Comparison of ENCODE assay signal across 12 cellular contexts in genomic region chr17:6326483-6326882, GRCh38.
DNase-seq lines count a peak whose midpoint lies in the region; ATAC-seq, FAIRE-seq and TF ChIP-seq lines count a peak whose summit lies in the region.
"Had no signal": no experiment of that assay in that cellular context is flagged by ENCODE, and none has a peak within 500 bp of the region (broad histone marks: within the 10 kb centered on the region; RNA-seq: fewer than 3 reads in every experiment).

No MANE protein-coding gene starts in this region.

- H3K23me2 ChIP-seq in H1 (ENCODE audit: low read depth, low read length): peaks cover 1% of the 10 kb centered on the region; the same call in 1 of the 2 replicates

- TF ChIP-seq POLR2A in heart left ventricle (IDR thresholded peaks at IDR 0.05): no peak
- no peak for TF ChIP-seq POLR2A in GM12891 (IDR thresholded peaks at IDR 0.05; ENCODE audit: low read depth, low read length)
- TF ChIP-seq POLR2A in H1 (IDR thresholded peaks at IDR 0.05; ENCODE audit: control extremely low read depth in 1 of 2, low read depth in 2 of 2, low read length in 2 of 2): no peak

- H3K27ac ChIP-seq in heart left ventricle (peak overlapping the region in 8 of 12 donors; percentile 41 to 74 (median 64)), right atrium auricular region (no peak overlapping the region), H1 (ENCODE audit: low read depth, low read length) (no peak overlapping the region), trophoblast cell (ENCODE audit: low read depth, low read length) (no peak overlapping the region)
- H3K27ac ChIP-seq: 22Rv1 had no signal

- no peak overlapping the region for H3K56ac ChIP-seq in H1 (replicated peaks; ENCODE audit: insufficient read length, low read depth, low read length)

- intact Hi-C loops in heart left ventricle (cut with DNase I): loop anchor here in 4 of 10 donors (5.0 to 10.0 kb wide), 3 partner anchors 224 to 739 kb away; no protein-coding TSS in a partner anchor

- no peaks in the 10 kb centered on the region; a peak in 1 of 4 replicates for H3K79me2 ChIP-seq in H1 (ENCODE audit: control insufficient read depth in 1 of 2, insufficient read depth in 2 of 2, low read length in 2 of 2)
- no peaks in the 10 kb centered on the region for H3K79me2 ChIP-seq in trophoblast cell (ENCODE audit: control insufficient read depth, insufficient read depth, low read length, poor library complexity)

- H3K9me3 Mint-ChIP-seq in osteocyte (ENCODE audit: unreplicated experiment): no peaks in the 10 kb centered on the region
- H3K9me3 Mint-ChIP-seq: CD8-positive, alpha-beta memory T cell had no signal

- no peak overlapping the region for H3K4ac ChIP-seq in H1 (replicated peaks; ENCODE audit: insufficient read length, low read depth, low read length)
- H3K4ac ChIP-seq in trophoblast cell (ENCODE audit: low read depth, low read length): no peak overlapping the region

- H2BK20ac ChIP-seq in H1 (ENCODE audit: low read length): no peak overlapping the region; the same call in 1 of the 2 replicates

- H3K14ac ChIP-seq in H1 (ENCODE audit: insufficient read length): no peak overlapping the region
- H3K14ac ChIP-seq in trophoblast cell (ENCODE audit: low read length): no peak overlapping the region

- peak; percentile 79 for FAIRE-seq in GM12891 (lab: Jason Lieb, UNC)
- FAIRE-seq in H1 (lab: Jason Lieb, UNC): no peak

- DNase-seq in heart left ventricle (no peak), right atrium auricular region (ENCODE audit: low spot score) (no peak), GM12891 (ENCODE audit: insufficient read length, low spot score) (no peak), H1 (ENCODE audit: low read depth in 1 of 2, low spot score in 2 of 2) (no peak), trophoblast cell (no peak), osteocyte (ENCODE audit: extremely low spot score, unreplicated experiment) (no peak)
- DNase-seq in activated effector memory CD4-positive, alpha-beta T cell treated with anti-CD3 and anti-CD28 coated beads, Interleukin-2, amount 50 U/mL, for 16 hours: no peak
- DNase-seq in activated naive CD4-positive, alpha-beta T cell treated with Interleukin-2 at 50 U/mL for 16 hours: no peak
- DNase-seq: Caco-2; CD8-positive, alpha-beta memory T cell; GF-D8 had no signal

- no peak overlapping the region for H4K8ac ChIP-seq in H1 (ENCODE audit: extremely low read depth, insufficient read depth, low read length)
- no peak overlapping the region for H4K8ac ChIP-seq in trophoblast cell (ENCODE audit: low read depth, low read length)

- H2BK12ac ChIP-seq in H1 (ENCODE audit: low read depth, low read length) (no peak overlapping the region; the same call in 1 of the 2 replicates), trophoblast cell (ENCODE audit: low read length) (no peak overlapping the region)

- no peak overlapping the region for H4K5ac ChIP-seq in H1 (ENCODE audit: insufficient read length, low read depth, low read length)

- H3K4me1 Mint-ChIP-seq in osteocyte (ENCODE audit: unreplicated experiment): no peaks in the 10 kb centered on the region
- H3K4me1 Mint-ChIP-seq: CD8-positive, alpha-beta memory T cell had no signal

- no peak for TF ChIP-seq EP300 in H1 (IDR thresholded peaks at IDR 0.05; ENCODE audit: borderline replicate concordance in 1 of 2, low read depth in 2 of 2, low read length in 2 of 2)

- H3K9me3 ChIP-seq in heart left ventricle (no peaks in the 10 kb centered on the region), right atrium auricular region (no peaks in the 10 kb centered on the region), H1 (ENCODE audit: insufficient read depth in 2 of 2, low read depth in 1 of 2, low read length in 1 of 2) (no peaks in the 10 kb centered on the region), trophoblast cell (ENCODE audit: insufficient read depth, low read depth, low read length) (peaks cover 7% of the 10 kb centered on the region)
- H3K9me3 ChIP-seq: Caco-2 had no signal

- no peak for TF ChIP-seq RAD21 in H1 (IDR thresholded peaks at IDR 0.05 in 1 of 2, conservative IDR thresholded peaks at IDR 0.05 in 1 of 2; ENCODE audit: low read depth in 2 of 2, low read length in 2 of 2)

- H3K36me3 ChIP-seq in heart left ventricle (no peaks in the 10 kb centered on the region), right atrium auricular region (no peaks in the 10 kb centered on the region), H1 (ENCODE audit: control insufficient read depth in 2 of 4, insufficient read depth in 4 of 4, low read length in 3 of 4) (no peaks in the 10 kb centered on the region), trophoblast cell (ENCODE audit: control insufficient read depth in 1 of 2, insufficient read depth in 2 of 2, low read length in 2 of 2) (no peaks in the 10 kb centered on the region)

- no peak overlapping the region for H3K4me3 Mint-ChIP-seq in osteocyte (ENCODE audit: unreplicated experiment)

- no peak overlapping the region for H3K18ac ChIP-seq in H1 (ENCODE audit: extremely low read depth, low read length)
- no peak overlapping the region for H3K18ac ChIP-seq in trophoblast cell (ENCODE audit: low read length)

- no peak overlapping the region for H3K27ac Mint-ChIP-seq in osteocyte (ENCODE audit: unreplicated experiment)
- H3K27ac Mint-ChIP-seq: CD8-positive, alpha-beta memory T cell had no signal

- no peak overlapping the region for H3K23ac ChIP-seq in H1 (ENCODE audit: insufficient read length)
- H3K23ac ChIP-seq in trophoblast cell (ENCODE audit: low read length): no peak overlapping the region

- no peaks in the 10 kb centered on the region for H3K27me3 Mint-ChIP-seq in osteocyte (ENCODE audit: unreplicated experiment)

- H3K27me3 ChIP-seq in heart left ventricle (no peaks in the 10 kb centered on the region), right atrium auricular region (no peaks in the 10 kb centered on the region), H1 (replicated peaks in 1 of 4; ENCODE audit: control insufficient read depth in 3 of 4, extremely low read depth in 1 of 4, insufficient read depth in 3 of 4, low read length in 3 of 4) (no peaks in the 10 kb centered on the region; a peak in 1 of 7 replicates), trophoblast cell (ENCODE audit: insufficient read depth, low read length) (no peaks in the 10 kb centered on the region)

- peaks cover 0 to 40% (median 8%) of the 10 kb centered on the region in 12 donors for H3K4me1 ChIP-seq in heart left ventricle
- no peaks in the 10 kb centered on the region for H3K4me1 ChIP-seq in right atrium auricular region
- 0 out of 7 replicates have a peak, but pooled peaks cover 0 to 3% (median 0%) of the 10 kb centered on the region in 4 experiments for H3K4me1 ChIP-seq in H1 (replicated peaks in 1 of 4; ENCODE audit: control insufficient read depth in 3 of 4, insufficient read depth in 4 of 4, low read length in 3 of 4)
- H3K4me1 ChIP-seq in trophoblast cell (ENCODE audit: control insufficient read depth in 1 of 2, insufficient read depth in 2 of 2, low read length in 2 of 2): no peaks in the 10 kb centered on the region
- H3K4me1 ChIP-seq: Caco-2 had no signal

- no peak overlapping the region for H4K91ac ChIP-seq in H1 (replicated peaks; ENCODE audit: insufficient read length, low read length)
- H4K91ac ChIP-seq in trophoblast cell (ENCODE audit: low read depth, low read length): no peak overlapping the region

- ATAC-seq in heart left ventricle: no peak

- H4K20me1 ChIP-seq in H1 (replicated peaks in 1 of 2; ENCODE audit: control insufficient read depth in 1 of 2, insufficient read depth in 2 of 2, low read length in 2 of 2): no peaks in the 10 kb centered on the region

- CTCF ChIA-PET in H1 (lab: Charles Lee; ENCODE audit: partially characterized antibody): interaction anchor here (0.6 to 1.6 kb wide), 13 partner anchors 9 to 767 kb away, joined by 3 to 6 read pairs (median 3); no protein-coding TSS in a partner anchor

- POLR2A ChIA-PET in H1 (lab: Charles Lee; ENCODE audit: partially characterized antibody): no interaction called here

- H2AFZ ChIP-seq in H1 (ENCODE audit: low read length): no peak overlapping the region
- H2AFZ ChIP-seq in trophoblast cell (ENCODE audit: insufficient read depth, low read length, poor library complexity): no peak overlapping the region

- H2AK5ac ChIP-seq in H1 (ENCODE audit: low read depth, low read length) (0 out of 2 replicates have a peak overlapping the region, but pooled peaks have one; percentile 54), trophoblast cell (ENCODE audit: low read length) (no peak overlapping the region)

- H4K12ac ChIP-seq in trophoblast cell (ENCODE audit: low read depth, low read length): no peak overlapping the region

- H3K4me3 ChIP-seq in heart left ventricle (no peak overlapping the region), right atrium auricular region (no peak overlapping the region), H1 (ENCODE audit: extremely low read depth in 1 of 4, insufficient read depth in 2 of 4, low read depth in 3 of 4, low read length in 4 of 4) (no peak overlapping the region), trophoblast cell (ENCODE audit: low read depth, low read length) (peak overlapping the region; percentile 11)

- H3K4me2 ChIP-seq in H1 (ENCODE audit: insufficient read depth in 1 of 2, low read depth in 2 of 2, low read length in 2 of 2): no peak overlapping the region
- no peak overlapping the region for H3K4me2 ChIP-seq in trophoblast cell (ENCODE audit: low read length)

- H2BK120ac ChIP-seq in H1 (replicated peaks; ENCODE audit: low read depth, low read length) (no peak overlapping the region), trophoblast cell (ENCODE audit: insufficient read depth, low read length, poor library complexity) (no peak overlapping the region)

- TF ChIP-seq CTCF in heart left ventricle (IDR thresholded peaks at IDR 0.05) (no peak), right atrium auricular region (IDR thresholded peaks at IDR 0.05) (no peak), H1 (IDR thresholded peaks at IDR 0.05; ENCODE audit: control extremely low read depth in 1 of 3, insufficient read depth in 1 of 3, low read depth in 1 of 3, low read length in 3 of 3) (no peak), osteocyte (IDR thresholded peaks at IDR 0.05) (no peak)

- H2BK15ac ChIP-seq in H1 (ENCODE audit: low read length): no peak overlapping the region

- no peaks in the 10 kb centered on the region for H3K79me1 ChIP-seq in H1 (ENCODE audit: low read depth, low read length)
- H3K79me1 ChIP-seq in trophoblast cell (ENCODE audit: low read length): no peaks in the 10 kb centered on the region

- H3K9ac ChIP-seq in H1 (replicated peaks in 1 of 4; ENCODE audit: extremely low read depth in 1 of 4, low read depth in 3 of 4, low read length in 3 of 4): no peak overlapping the region
- no peak overlapping the region for H3K9ac ChIP-seq in trophoblast cell (ENCODE audit: low read length)

- 53 to 64% (median 62%) methylated on average over 8 of the region's 8 CpGs for WGBS in heart left ventricle, 4 donors
- WGBS in H1 (ENCODE audit: extremely low coverage in 1 of 2, insufficient coverage in 1 of 2, insufficient read length in 1 of 2, insufficient replicate concordance in 2 of 2, low coverage in 1 of 2, low lambda C conversion rate in 2 of 2, missing lambda C conversion rate in 1 of 2), 2 experiments: 73% methylated on average over 8 of the region's 8 CpGs; no CpG with 5 or more reads in 1 of the 2 experiments
- no CpG with 5 or more reads among the region's 8 CpGs for WGBS in trophoblast cell (ENCODE audit: extremely low coverage, insufficient coverage, insufficient read length)

- H3K36me3 Mint-ChIP-seq in osteocyte (ENCODE audit: unreplicated experiment): no peaks in the 10 kb centered on the region
- H3K36me3 Mint-ChIP-seq: CD8-positive, alpha-beta memory T cell had no signal

- H2BK5ac ChIP-seq in H1 (ENCODE audit: low read depth, low read length): no peak overlapping the region
- H2BK5ac ChIP-seq in trophoblast cell (ENCODE audit: low read depth, low read length, poor library complexity): no peak overlapping the region

Comparison
In these comparisons a context has a peak if more than half of its experiments do, and no peak if none do; other contexts are left out.
1. H3K27ac ChIP-seq: peak in heart left ventricle (8 of 12); none in right atrium auricular region (0 of 2), H1 (single experiment) and trophoblast cell (single experiment).